ENCODE assay signal across 2 cellular contexts in genomic region chr17:235048-235830, GRCh38. TPM values are rescaled to one million over a fixed set of nuclear protein-coding genes. Genes with fewer than 3 reads are reported as not detected.
"Had no signal": no experiment of that assay in that cellular context is flagged by ENCODE, and none has a peak within 500 bp of the region (broad histone marks: within the 10 kb centered on the region; RNA-seq: fewer than 3 reads in every experiment).

No MANE protein-coding gene starts in this region.

RNA-seq across cellular contexts. Expression of gene DOC2B, which starts 53.8 kb away (rescaled TPM):
- polyA plus RNA-seq: immature natural killer cell; naive thymus-derived CD4-positive, alpha-beta T cell had no signal
